ENCODE assay signal across 20 cellular contexts in the genomic region with DNA sequence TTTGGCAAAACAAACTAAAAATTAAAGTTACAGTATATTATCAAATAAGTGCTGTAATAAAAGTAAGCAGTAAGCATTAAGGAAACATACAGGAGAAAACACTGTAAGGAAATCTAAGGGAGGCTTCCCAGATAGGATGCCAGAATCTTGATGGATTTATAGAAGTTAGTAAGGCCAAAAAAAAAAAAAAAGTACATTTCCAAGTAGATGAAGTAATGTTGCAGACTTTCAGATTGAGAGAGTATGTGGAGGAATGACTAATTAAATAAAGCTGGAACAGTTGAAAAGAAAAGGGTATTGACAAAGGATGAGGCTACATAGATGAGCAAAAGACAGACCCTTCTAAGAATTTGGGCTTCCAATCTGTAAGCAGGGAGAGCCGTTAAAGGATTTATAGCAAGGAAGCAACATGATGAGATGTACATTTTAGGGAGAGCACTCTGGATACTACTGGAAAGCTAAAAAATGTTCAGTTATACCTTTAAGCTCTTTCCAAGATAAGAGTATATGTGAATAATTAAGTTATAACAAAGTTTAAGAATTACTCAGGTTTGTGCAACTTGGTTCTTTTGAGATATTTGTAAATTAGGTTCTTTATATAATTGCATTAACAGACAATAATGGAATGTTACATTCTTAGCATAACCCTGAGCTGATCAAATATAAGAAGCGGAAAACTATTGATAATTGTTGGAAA.
DNase-seq lines count a peak whose midpoint lies in the region; ATAC-seq, FAIRE-seq and TF ChIP-seq lines count a peak whose summit lies in the region.
"Had no signal": no experiment of that assay in that cellular context is flagged by ENCODE, and none has a peak within 500 bp of the region (broad histone marks: within the 10 kb centered on the region; RNA-seq: fewer than 3 reads in every experiment).

No MANE protein-coding gene starts in this region.

- ATAC-seq in naive thymus-derived CD4-positive, alpha-beta T cell = no peak
- ATAC-seq in GM18520 (IDR thresholded peaks at IDR 0.05; ENCODE audit: unreplicated experiment) = no peak

- no peak overlapping the region for H3K9ac ChIP-seq in adipocyte (ENCODE audit: low read length)
- no peak overlapping the region for H3K9ac ChIP-seq in kidney (ENCODE audit: low read length in 2 of 2)
- H3K9ac ChIP-seq: BLaER1 treated with 17β-estradiol and CSF1 and Interleukin-3, amounts not matched to agents 10 nM and 100 nM had no signal

- H3K9me3 Mint-ChIP-seq in naive thymus-derived CD4-positive, alpha-beta T cell = no peaks in the 10 kb centered on the region

- peak overlapping the region in 8 of 9 donors; percentile 13 to 83 (median 64) for H3K27ac Mint-ChIP-seq in naive thymus-derived CD4-positive, alpha-beta T cell

- no peak for FAIRE-seq in kidney (lab: Jason Lieb, UNC)
- FAIRE-seq: endothelial cell of umbilical vein, GM12891, urothelium cell line had no signal

- H3K4me1 ChIP-seq in adipocyte (ENCODE audit: control insufficient read depth, insufficient read depth, low read length) = peaks cover 14% of the 10 kb centered on the region
- no peaks in the 10 kb centered on the region for H3K4me1 ChIP-seq in naive thymus-derived CD4-positive, alpha-beta T cell (ENCODE audit: control insufficient read depth in 2 of 2, insufficient read depth in 2 of 2, low read length in 2 of 2)
- H3K4me1 ChIP-seq in kidney (ENCODE audit: control insufficient read depth in 1 of 2, insufficient read depth in 1 of 2, low read depth in 1 of 2, low read length in 2 of 2) = peaks cover 0 to 5% of the 10 kb centered on the region in 2 donors
- H3K4me1 ChIP-seq: BLaER1 treated with 17β-estradiol and CSF1 and Interleukin-3, amounts not matched to agents 10 nM and 100 nM had no signal

- H3K4me3 ChIP-seq in BJ (ENCODE audit: low read depth, low read length) (no peak overlapping the region), adipocyte (ENCODE audit: low read length) (no peak overlapping the region), kidney (ENCODE audit: low read length in 2 of 2) (no peak overlapping the region)
- H3K4me3 ChIP-seq in naive thymus-derived CD4-positive, alpha-beta T cell (ENCODE audit: low read length) = no peak overlapping the region
- H3K4me3 ChIP-seq: BLaER1 treated with 17β-estradiol and CSF1 and Interleukin-3, amounts not matched to agents 10 nM and 100 nM had no signal

- POLR2A ChIA-PET in BJ (lab: Charles Lee) = no interaction called here
- POLR2A ChIA-PET in naive thymus-derived CD4-positive, alpha-beta T cell (lab: Charles Lee) = no interaction called here

- H3K9me3 ChIP-seq in adipocyte (ENCODE audit: control insufficient read depth, low read length) = no peaks in the 10 kb centered on the region
- H3K9me3 ChIP-seq in naive thymus-derived CD4-positive, alpha-beta T cell (ENCODE audit: control insufficient read depth in 2 of 3, low read length in 3 of 3) = no peaks in the 10 kb centered on the region
- no peaks in the 10 kb centered on the region for H3K9me3 ChIP-seq in kidney (ENCODE audit: control insufficient read depth in 1 of 2, low read length in 2 of 2)
- H3K9me3 ChIP-seq: BLaER1 treated with 17β-estradiol and CSF1 and Interleukin-3, amounts not matched to agents 10 nM and 100 nM had no signal

- TF ChIP-seq CTCF in BJ (IDR thresholded peaks at IDR 0.05; ENCODE audit: insufficient read depth, low read depth, low read length) (no peak), kidney (IDR thresholded peaks at IDR 0.05; ENCODE audit: borderline replicate concordance, extremely low read depth, insufficient read depth) (no peak)

- H3K27me3 Mint-ChIP-seq in naive thymus-derived CD4-positive, alpha-beta T cell = no peaks in the 10 kb centered on the region

- H3K4me3 Mint-ChIP-seq in naive thymus-derived CD4-positive, alpha-beta T cell = peak overlapping the region in 2 of 10 donors; percentile 1 to 6

- H3K36me3 Mint-ChIP-seq in naive thymus-derived CD4-positive, alpha-beta T cell = peaks cover 6 to 26% (median 15%) of the 10 kb centered on the region in 5 donors

- in situ Hi-C loops in KBM-7 (cut with MboI; ENCODE audit: low pct_unique_long_range_greater_than_20kb, low sequenced_read_pairs) = no loop called here

- H3K27me3 ChIP-seq in BJ (ENCODE audit: control insufficient read depth, insufficient read depth, low read length) (no peaks in the 10 kb centered on the region), adipocyte (replicated peaks; ENCODE audit: control insufficient read depth, insufficient read depth, low read length) (no peaks in the 10 kb centered on the region)
- no peaks in the 10 kb centered on the region for H3K27me3 ChIP-seq in naive thymus-derived CD4-positive, alpha-beta T cell (ENCODE audit: control insufficient read depth in 2 of 2, insufficient read depth in 2 of 2, low read length in 2 of 2)
- H3K27me3 ChIP-seq: BLaER1 treated with 17β-estradiol and CSF1 and Interleukin-3, amounts not matched to agents 10 nM and 100 nM had no signal

- DNase-seq in BJ (ENCODE audit: low read depth) (peak; percentile 12), GM04504 (ENCODE audit: low read depth) (peak; percentile 33), adipocyte (ENCODE audit: low read depth) (peak; percentile 28), kidney (no peak), KBM-7 (no peak), NCI-H510A (lab: John Stamatoyannopoulos, UW) (no peak)
- no peak for DNase-seq in naive thymus-derived CD4-positive, alpha-beta T cell
- DNase-seq: activated gamma-delta T cell; head of caudate nucleus; midbrain; NCI-H1417 treated with DMSO at 0.1 percent for 48 hours; NCI-H226; posterior cingulate gyrus; SIG-M5; stimulated activated naive CD4-positive, alpha-beta T cell treated with Interleukin-2 at 50 U/mL for 16 hours had no signal

- no peak overlapping the region for H3K27ac ChIP-seq in naive thymus-derived CD4-positive, alpha-beta T cell (ENCODE audit: low read depth, low read length)
- no peak overlapping the region for H3K27ac ChIP-seq in kidney (ENCODE audit: low read depth in 2 of 2, low read length in 2 of 2)
- H3K27ac ChIP-seq: BLaER1 treated with 17β-estradiol and CSF1 and Interleukin-3, amounts not matched to agents 10 nM and 100 nM had no signal

- intact Hi-C loops in naive thymus-derived CD4-positive, alpha-beta T cell (cut with micrococcal nuclease) = loop anchor here in 1 of 2 donors (2.0 kb wide), 1 partner anchor 118 kb away; a partner anchor contains a TSS
- intact Hi-C loops in kidney (cut with DNase I) = no loop called here

- CTCF ChIA-PET in BJ (lab: Yijun Ruan, JAX) = no interaction called here
- CTCF ChIA-PET in naive thymus-derived CD4-positive, alpha-beta T cell (lab: Charles Lee) = interaction anchor here (1.2 kb wide), 1 partner anchor 8 kb away, joined by 3 read pairs; no protein-coding TSS in a partner anchor

- peaks cover 13 to 45% (median 30%) of the 10 kb centered on the region in 7 donors for H3K4me1 Mint-ChIP-seq in naive thymus-derived CD4-positive, alpha-beta T cell

- H3K36me3 ChIP-seq in BJ (ENCODE audit: control insufficient read depth, insufficient read depth, low read length) (no peaks in the 10 kb centered on the region), adipocyte (ENCODE audit: control insufficient read depth, insufficient read depth, low read length, severe bottlenecking) (peaks cover 22% of the 10 kb centered on the region), kidney (ENCODE audit: control insufficient read depth in 1 of 2, insufficient read depth in 2 of 2, low read length in 2 of 2) (no peaks in the 10 kb centered on the region)
- peaks cover 0 to 8% (median 4%) of the 10 kb centered on the region in 3 experiments for H3K36me3 ChIP-seq in naive thymus-derived CD4-positive, alpha-beta T cell (ENCODE audit: control insufficient read depth in 2 of 3, insufficient read depth in 3 of 3, low read length in 3 of 3)

Comparison
In these comparisons a context has a peak if more than half of its experiments do, and no peak if none do; other contexts are left out.
1. DNase-seq: peak in BJ (single experiment), GM04504 (single experiment) and adipocyte (single experiment); none in naive thymus-derived CD4-positive, alpha-beta T cell (0 of 9), kidney (single experiment), KBM-7 (single experiment) and NCI-H510A (single experiment).